Comparison of ENCODE assay signal across 11 cellular contexts in genomic region chr2:134433469-134433868, GRCh38.
DNase-seq lines count a peak whose midpoint lies in the region; TF ChIP-seq lines count a peak whose summit lies in the region.
"Had no signal": no experiment of that assay in that cellular context is flagged by ENCODE, and none has a peak within 500 bp of the region (broad histone marks: within the 10 kb centered on the region; RNA-seq: fewer than 3 reads in every experiment).

No MANE protein-coding gene starts in this region.

- peak overlapping the region; percentile 86 to 88 for H3K27ac ChIP-seq in liver (ENCODE audit: low read depth in 1 of 2, low read length in 2 of 2)

- peak overlapping the region; percentile 20 for H3K4me3 Mint-ChIP-seq in Calu3 (ENCODE audit: low read depth, unreplicated experiment)
- peak overlapping the region; percentile 19 for H3K4me3 Mint-ChIP-seq in endothelial cell (ENCODE audit: unreplicated experiment)
- H3K4me3 Mint-ChIP-seq: GM23338 had no signal

- peaks cover 6 to 35% (median 32%) of the 10 kb centered on the region in 4 donors for H3K4me1 ChIP-seq in liver (ENCODE audit: control insufficient read depth in 4 of 4, insufficient read depth in 4 of 4, low read length in 3 of 4)

- peak in 1 of 2 donors; percentile 48 for TF ChIP-seq RAD21 in liver (IDR thresholded peaks at IDR 0.05)

- peak overlapping the region in 1 of 2 donors; percentile 18 for H3K9ac ChIP-seq in liver (ENCODE audit: low read depth in 1 of 2, low read length in 2 of 2)

- H3K27ac Mint-ChIP-seq in Calu3 (ENCODE audit: unreplicated experiment) (peak overlapping the region; percentile 89), endothelial cell (ENCODE audit: unreplicated experiment) (no peak overlapping the region)
- H3K27ac Mint-ChIP-seq: GM23338 had no signal

- DNase-seq in Calu3 (peak; percentile 10), endothelial cell (ENCODE audit: low spot score) (no peak), renal cortical epithelial cell (ENCODE audit: low read depth) (peak; percentile 80)
- DNase-seq in stimulated activated CD4-positive, alpha-beta T cell treated with anti-CD3 and anti-CD28 coated beads, Interleukin-2, amount 100 ng/mL, for 48 hours = no peak
- no peak for DNase-seq in stimulated activated CD4-positive, alpha-beta T cell treated with anti-CD3 and anti-CD28 coated beads, Interleukin-4, amount 100 ng/mL, for 1 hour
- DNase-seq in activated naive CD4-positive, alpha-beta T cell (lab: John Stamatoyannopoulos, UW) = no peak
- DNase-seq: KG1, NCI-H2081 treated with DMSO at 0.1 percent for 48 hours, NCI-H510A had no signal

- H3K27me3 ChIP-seq in liver (ENCODE audit: control insufficient read depth in 4 of 4, insufficient read depth in 4 of 4, low read length in 3 of 4) = no peaks in the 10 kb centered on the region

- intact Hi-C loops in Calu3 (cut with micrococcal nuclease; ENCODE audit: unreplicated experiment) = loop anchor here (5.0 kb wide), 1 partner anchor 316 kb away; no protein-coding TSS in a partner anchor

- no peaks in the 10 kb centered on the region for H3K9me3 ChIP-seq in liver (ENCODE audit: control insufficient read depth in 4 of 4, low read length in 3 of 4)

- 32% methylated on average over 7 of the region's 7 CpGs for WGBS in liver

- H3K27me3 Mint-ChIP-seq in Calu3 (ENCODE audit: unreplicated experiment) = no peaks in the 10 kb centered on the region
- peaks cover 10% of the 10 kb centered on the region for H3K27me3 Mint-ChIP-seq in endothelial cell (ENCODE audit: unreplicated experiment)

- TF ChIP-seq CTCF in Calu3 (IDR thresholded peaks at IDR 0.05; ENCODE audit: unreplicated experiment) (no peak), endothelial cell (IDR thresholded peaks at IDR 0.05; ENCODE audit: unreplicated experiment) (no peak), liver (IDR thresholded peaks at IDR 0.05; ENCODE audit: low read depth, low read length, missing input control) (no peak)

- H3K9me3 Mint-ChIP-seq in Calu3 (ENCODE audit: low read depth, unreplicated experiment) = no peaks in the 10 kb centered on the region
- H3K9me3 Mint-ChIP-seq in endothelial cell (ENCODE audit: unreplicated experiment) = no peaks in the 10 kb centered on the region
- H3K9me3 Mint-ChIP-seq: GM23338 had no signal

- peaks cover 0 to 2% (median under 1%) of the 10 kb centered on the region in 4 donors for H3K36me3 ChIP-seq in liver (ENCODE audit: control insufficient read depth in 4 of 4, insufficient read depth in 3 of 4, low read depth in 1 of 4, low read length in 3 of 4)

- CTCF ChIA-PET in Calu3 (lab: Charles Lee) = no interaction called here

- peaks cover 14% of the 10 kb centered on the region for H3K36me3 Mint-ChIP-seq in Calu3 (ENCODE audit: insufficient read depth, unreplicated experiment)
- peaks cover 51% of the 10 kb centered on the region for H3K36me3 Mint-ChIP-seq in endothelial cell (ENCODE audit: low read depth, unreplicated experiment)

- no TSS peak for BruUV-seq in Calu3 (replicated peaks; lab: Mats Ljungman, UMichigan)

- H3K4me1 Mint-ChIP-seq in Calu3 (ENCODE audit: low read depth, unreplicated experiment) (peaks cover 51% of the 10 kb centered on the region), endothelial cell (ENCODE audit: unreplicated experiment) (peaks cover 25% of the 10 kb centered on the region)

- H3K4me3 ChIP-seq in liver (ENCODE audit: low read depth in 1 of 3, low read length in 3 of 3) = no peak overlapping the region
- H3K4me3 ChIP-seq: GM23338 had no signal

TF ChIP-seq in liver, 16 proteins besides CTCF, POLR2A, EP300 and RAD21:
- TF ChIP-seq HNF4G (IDR thresholded peaks at IDR 0.05) = no peak
- peak; percentile 85 for TF ChIP-seq JUND (IDR thresholded peaks at IDR 0.05)
- peak; percentile 88 to 89 for TF ChIP-seq RXRA (IDR thresholded peaks at IDR 0.05)
- TF ChIP-seq HNF4A (conservative IDR thresholded peaks at IDR 0.05) = peak; percentile 78 to 83
- peak; percentile 93 for TF ChIP-seq SP1 (IDR thresholded peaks at IDR 0.05)
- TF ChIP-seq MAX (IDR thresholded peaks at IDR 0.05) = peak; percentile 97
- TF ChIP-seq FOXA1 (IDR thresholded peaks at IDR 0.05) = peak; percentile 71
- TF ChIP-seq ATF3 (IDR thresholded peaks at IDR 0.05) = peak; percentile 61
- no peak for TF ChIP-seq TAF1 (conservative IDR thresholded peaks at IDR 0.05)
- peak; percentile 67 to 96 for TF ChIP-seq EGR1 (IDR thresholded peaks at IDR 0.05; ENCODE audit: low read depth in 2 of 2)
- TF ChIP-seq FOXA2 (IDR thresholded peaks at IDR 0.05) = peak; percentile 53
- no peak for TF ChIP-seq NR2F2 (IDR thresholded peaks at IDR 0.05)
- TF ChIP-seq GABPA (IDR thresholded peaks at IDR 0.05 in 1 of 2, conservative IDR thresholded peaks at IDR 0.05 in 1 of 2) = peak in 1 of 2 donors; percentile 25
- TF ChIP-seq REST (IDR thresholded peaks at IDR 0.05) = peak; percentile 58
- peak; percentile 92 for TF ChIP-seq ZBTB33 (IDR thresholded peaks at IDR 0.05)
- peak; percentile 73 for TF ChIP-seq YY1 (IDR thresholded peaks at IDR 0.05)

Comparison
In these comparisons a context has a peak if more than half of its experiments do, and no peak if none do; other contexts are left out.
1. DNase-seq: peak in Calu3 (single experiment) and renal cortical epithelial cell (single experiment); none in endothelial cell (single experiment), stimulated activated CD4-positive, alpha-beta T cell treated with anti-CD3 and anti-CD28 coated beads, Interleukin-2, amount 100 ng/mL, for 48 hours (0 of 2), stimulated activated CD4-positive, alpha-beta T cell treated with anti-CD3 and anti-CD28 coated beads, Interleukin-4, amount 100 ng/mL, for 1 hour (single experiment) and activated naive CD4-positive, alpha-beta T cell (0 of 4).